In genomic region chr17:3828151-3828851, GRCh38 we compare ENCODE assay signal across 15 cellular contexts. TPM values are rescaled to one million over a fixed set of nuclear protein-coding genes. Genes with fewer than 3 reads are reported as not detected.
DNase-seq lines count a peak whose midpoint lies in the region; TF ChIP-seq lines count a peak whose summit lies in the region.
"Had no signal": no experiment of that assay in that cellular context is flagged by ENCODE, and none has a peak within 500 bp of the region (broad histone marks: within the 10 kb centered on the region; RNA-seq: fewer than 3 reads in every experiment).

No MANE protein-coding gene starts in this region.

- H3K4me3 Mint-ChIP-seq in immature natural killer cell = no peak overlapping the region
- H3K4me3 Mint-ChIP-seq: effector memory CD8-positive, alpha-beta T cell had no signal

- no peaks in the 10 kb centered on the region for H3K9me3 ChIP-seq in MG63
- H3K9me3 ChIP-seq: SJSA1 had no signal

- H3K27me3 Mint-ChIP-seq in immature natural killer cell (ENCODE audit: low read depth in 3 of 3) = peaks cover 0 to 2% (median 2%) of the 10 kb centered on the region in 3 donors
- H3K27me3 Mint-ChIP-seq: effector memory CD8-positive, alpha-beta T cell had no signal

- H3K36me3 Mint-ChIP-seq in immature natural killer cell = peaks cover 20 to 53% (median 20%) of the 10 kb centered on the region in 3 donors

- no peaks in the 10 kb centered on the region for H3K9me3 Mint-ChIP-seq in immature natural killer cell
- H3K9me3 Mint-ChIP-seq: effector memory CD8-positive, alpha-beta T cell had no signal

- peak overlapping the region in 1 of 6 donors; percentile 3 for H3K27ac Mint-ChIP-seq in immature natural killer cell

- peaks cover 1 to 6% of the 10 kb centered on the region in 2 donors for H3K4me1 Mint-ChIP-seq in immature natural killer cell

- H3K4me3 ChIP-seq in AG04449 (ENCODE audit: low read depth, low read length) (no peak overlapping the region), MG63 (no peak overlapping the region)
- H3K4me3 ChIP-seq: lung, SJSA1 had no signal

- CTCF ChIA-PET in AG04449 (lab: Yijun Ruan, JAX) = interaction anchor here (0.7 to 10.8 kb wide), 20 partner anchors 10 to 246 kb away, joined by 3 to 500 read pairs (median 4); partner anchors contain the start of gene NCBP3

- H3K36me3 ChIP-seq in MG63 = peaks cover 25% of the 10 kb centered on the region

- DNase-seq in AG04449 (ENCODE audit: low read depth, low spot score) = peak; percentile 58
- peak; percentile 67 for DNase-seq in MG63
- peak; percentile 50 for DNase-seq in fibroblast of gingiva (ENCODE audit: low read depth)
- peak; percentile 84 for DNase-seq in myocyte (ENCODE audit: low read depth)
- no peak for DNase-seq in NCI-H524 treated with DMSO at 0.1 percent for 48 hours (lab: John Stamatoyannopoulos, UW)
- DNase-seq in NCI-H187 (lab: John Stamatoyannopoulos, UW) = no peak
- no peak for DNase-seq in immature natural killer cell
- DNase-seq in A172 (ENCODE audit: low spot score) = no peak
- DNase-seq: amygdala; DMS79; effector memory CD8-positive, alpha-beta T cell; NCI-H2081; NK-92 treated with Interleukin-12 subunit alpha and Interleukin-12 subunit beta, amount 100 ng/mL, for 24 hours had no signal

- H3K27me3 ChIP-seq in MG63 = no peaks in the 10 kb centered on the region
- H3K27me3 ChIP-seq: SJSA1 had no signal

- POLR2A ChIA-PET in AG04449 (lab: Yijun Ruan, JAX) = no interaction called here

- no peak for TF ChIP-seq CTCF in AG04449 (IDR thresholded peaks at IDR 0.05; ENCODE audit: insufficient read depth, low read length, missing control alignments)

RNA-seq across cellular contexts. Expression of gene NCBP3, which starts 17.7 kb away (rescaled TPM):
- total RNA-seq in MG63 (2014; rRNA removed; shearing (Covaris generic); ENCODE audit: low replicate concordance) = 6.6 and 10.2 TPM in 2 replicates
- 12.7 and 13.7 TPM in 2 replicates for total RNA-seq in myocyte
- polyA plus RNA-seq in myocyte (2012) = 16.0 TPM
- 10 to 100 TPM in 2 of 3 donors, 1 to 10 TPM in 1; 5.7 to 18.3 (median 11.5) TPM for polyA plus RNA-seq in immature natural killer cell
- 22.1 and 28.1 TPM in 2 replicates for total RNA-seq in A172 (2014; rRNA removed; shearing (Covaris generic))

RNA-seq across cellular contexts. Expression of gene ITGAE, which starts 27.3 kb away (rescaled TPM):
- total RNA-seq in MG63 (2014; rRNA removed; shearing (Covaris generic); ENCODE audit: low replicate concordance) = 8.4 and 16.9 TPM in 2 replicates
- total RNA-seq in myocyte = 23.1 and 26.4 TPM in 2 replicates
- 66.3 TPM for polyA plus RNA-seq in myocyte (2012)
- polyA plus RNA-seq in immature natural killer cell = 10 to 100 TPM; 68.2 to 81.9 (median 81.8) TPM
- 70.5 and 88.5 TPM in 2 replicates for total RNA-seq in A172 (2014; rRNA removed; shearing (Covaris generic))

Comparison
In these comparisons a context has a peak if more than half of its experiments do, and no peak if none do; other contexts are left out.
1. DNase-seq: peak in AG04449 (single experiment), MG63 (single experiment), fibroblast of gingiva (single experiment) and myocyte (single experiment); none in NCI-H524 treated with DMSO at 0.1 percent for 48 hours (single experiment), NCI-H187 (0 of 2), immature natural killer cell (0 of 3) and A172 (single experiment).